In the genomic region with DNA sequence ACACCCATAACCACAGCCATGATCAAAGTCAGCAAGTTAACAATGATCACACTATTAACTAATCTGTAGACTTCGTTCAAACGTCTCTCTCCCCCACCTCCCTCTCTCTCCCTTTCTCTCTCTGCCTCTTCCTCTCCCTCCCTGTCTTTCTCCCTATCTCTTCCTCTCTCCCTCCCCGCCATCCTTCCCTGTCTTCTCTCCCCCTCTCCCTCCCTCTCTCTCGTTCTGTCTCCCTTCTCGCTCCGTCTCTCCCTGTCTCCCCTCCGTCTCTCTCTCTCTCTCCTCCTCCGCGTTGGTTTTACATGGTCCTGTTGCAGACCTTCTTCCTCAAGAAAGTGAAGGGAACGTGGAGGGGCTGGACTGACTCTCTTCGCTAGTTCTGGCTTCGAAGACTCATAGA, we compare ENCODE assay signal across 26 cellular contexts.
"Had no signal": no experiment of that assay in that cellular context is flagged by ENCODE, and none has a peak within 500 bp of the region (broad histone marks: within the 10 kb centered on the region; RNA-seq: fewer than 3 reads in every experiment).

No MANE protein-coding gene starts in this region.

- H3K4me1 ChIP-seq: colonic mucosa, esophagus squamous epithelium, gastrocnemius medialis, heart right ventricle, left lung, lower lobe of right lung had no signal

- H3K4me3 ChIP-seq: colonic mucosa, esophagus squamous epithelium, gastrocnemius medialis, heart right ventricle, left lung, lower lobe of right lung had no signal

- H3K36me3 ChIP-seq: colonic mucosa, esophagus squamous epithelium, gastrocnemius medialis, heart right ventricle, left lung, lower lobe of right lung had no signal

- H3K9me3 Mint-ChIP-seq: effector memory CD8-positive, alpha-beta T cell; endodermal cell had no signal

- ATAC-seq: effector memory CD8-positive, alpha-beta T cell; esophagus mucosa; gastrocnemius medialis; heart right ventricle; left cardiac atrium; left lung; left ventricle myocardium superior; lower lobe of right lung had no signal

- H3K4me1 Mint-ChIP-seq: endodermal cell had no signal

- H3K4me3 Mint-ChIP-seq: dendritic cell treated with granulocyte-macrophage colony-stimulating factor and Interleukin-4, amounts not matched to agents 40 ng/mL and 50 ng/mL, for 4 days; effector memory CD8-positive, alpha-beta T cell; endodermal cell had no signal

- DNase-seq: colonic mucosa; cortex of kidney; effector CD8-positive, alpha-beta T cell; effector memory CD8-positive, alpha-beta T cell; endodermal cell; erythroblast; esophagus squamous epithelium; foreskin fibroblast; foreskin melanocyte; gastrocnemius medialis; glutamatergic neuron; head of caudate nucleus; heart right ventricle; hippocampal formation; left cardiac atrium; left lung; left ventricle myocardium superior; lower lobe of right lung; mesendoderm; midbrain had no signal

- H3K27ac ChIP-seq: colonic mucosa, epithelial cell of prostate, gastrocnemius medialis, heart right ventricle, left lung, lower lobe of right lung had no signal

- FAIRE-seq: endometrium, islet of Langerhans, keratinocyte had no signal

- H3K9me3 ChIP-seq: colonic mucosa, esophagus squamous epithelium, gastrocnemius medialis, heart right ventricle, left lung, lower lobe of right lung had no signal

- H3K27ac Mint-ChIP-seq: dendritic cell treated with granulocyte-macrophage colony-stimulating factor and Interleukin-4, amounts not matched to agents 40 ng/mL and 50 ng/mL, for 4 days; effector memory CD8-positive, alpha-beta T cell; endodermal cell had no signal

- H3K27me3 ChIP-seq: colonic mucosa, esophagus squamous epithelium, gastrocnemius medialis, left lung had no signal
